Comparison of ENCODE assay signal across 1 cellular context in genomic region chr2:160266078-160266551, GRCh38.
TF ChIP-seq lines count a peak whose summit lies in the region.

No MANE protein-coding gene starts in this region.

TF ChIP-seq in SK-N-SH, 30 proteins besides CTCF, POLR2A, EP300 and RAD21 (continued from another document):
- TF ChIP-seq ZBTB33 (IDR thresholded peaks at IDR 0.05; ENCODE audit: borderline replicate concordance, low read depth) (no peak), RXRA (IDR thresholded peaks at IDR 0.05; ENCODE audit: borderline replicate concordance, low read depth) (no peak), TCF12 (IDR thresholded peaks at IDR 0.05) (no peak)
